Comparison of ENCODE assay signal across 22 cellular contexts in the genomic region with DNA sequence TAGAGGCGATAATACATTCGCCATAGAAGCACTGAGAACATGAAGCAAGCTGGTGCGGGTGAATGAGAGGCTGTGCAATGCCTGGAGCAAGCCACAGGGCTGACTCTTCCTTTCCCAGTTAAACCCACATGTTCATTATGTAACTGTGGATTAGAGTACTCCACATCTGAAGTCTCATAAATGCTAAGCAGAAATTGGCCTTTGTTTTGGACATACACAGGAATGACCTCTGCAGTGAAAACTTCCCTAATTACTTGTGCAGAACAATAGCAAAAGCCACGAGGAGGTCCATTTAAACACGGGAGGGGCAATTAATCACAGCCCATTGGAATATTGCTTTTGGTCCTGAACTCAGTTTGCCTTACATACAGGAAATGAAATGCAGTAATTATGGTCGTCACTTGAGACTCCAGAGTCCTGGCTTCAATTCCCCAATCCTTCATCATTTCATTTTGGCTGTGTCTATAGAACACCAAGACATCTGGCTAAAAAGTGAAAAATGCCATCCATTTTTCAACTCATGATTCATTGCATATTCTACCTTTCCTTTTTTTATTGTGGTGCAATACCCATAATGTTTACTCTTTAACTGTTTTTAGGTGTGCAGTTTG.
DNase-seq lines count a peak whose midpoint lies in the region; ATAC-seq and TF ChIP-seq lines count a peak whose summit lies in the region.
"Had no signal": no experiment of that assay in that cellular context is flagged by ENCODE, and none has a peak within 500 bp of the region (broad histone marks: within the 10 kb centered on the region; RNA-seq: fewer than 3 reads in every experiment).

No MANE protein-coding gene starts in this region.

- peak overlapping the region; percentile 39 for H3K27ac Mint-ChIP-seq in HFFc6
- no peak overlapping the region for H3K27ac Mint-ChIP-seq in CD8-positive, alpha-beta T cell
- H3K27ac Mint-ChIP-seq: activated naive CD4-positive, alpha-beta T cell treated with anti-CD3 and anti-CD28 coated beads, Interleukin-2, amount 50 U/mL, for 24 hours; activated T-cell treated with anti-CD3 and anti-CD28 coated beads, Interleukin-2, amount 50 U/mL, for 72 hours had no signal

- H3K4me3 Mint-ChIP-seq in HFFc6, result no peak overlapping the region; the same call in 1 of the 2 replicates
- H3K4me3 Mint-ChIP-seq in CD8-positive, alpha-beta T cell, result no peak overlapping the region
- H3K4me3 Mint-ChIP-seq: activated naive CD4-positive, alpha-beta T cell treated with anti-CD3 and anti-CD28 coated beads, Interleukin-2, amount 50 U/mL, for 24 hours; activated T-cell treated with anti-CD3 and anti-CD28 coated beads, Interleukin-2, amount 50 U/mL, for 72 hours had no signal

- POLR2A ChIA-PET in CD8-positive, alpha-beta T cell (lab: Charles Lee), result no interaction called here

- H2AK5ac ChIP-seq in trophoblast cell (ENCODE audit: low read length) (no peak overlapping the region), mesendoderm (ENCODE audit: low read length) (no peak overlapping the region)

- H3K4me3 ChIP-seq in trophoblast cell (ENCODE audit: low read depth, low read length) (no peak overlapping the region), mesendoderm (ENCODE audit: low read length) (no peak overlapping the region)
- H3K4me3 ChIP-seq in CD8-positive, alpha-beta T cell (ENCODE audit: low read depth, low read length), result no peak overlapping the region
- H3K4me3 ChIP-seq: ascending aorta, HAP-1 had no signal

- no peaks in the 10 kb centered on the region for H3K9me3 Mint-ChIP-seq in HFFc6
- H3K9me3 Mint-ChIP-seq in CD8-positive, alpha-beta T cell, result no peaks in the 10 kb centered on the region
- H3K9me3 Mint-ChIP-seq: activated naive CD4-positive, alpha-beta T cell treated with anti-CD3 and anti-CD28 coated beads, Interleukin-2, amount 50 U/mL, for 24 hours had no signal

- H3K36me3 ChIP-seq in trophoblast cell (ENCODE audit: control insufficient read depth in 1 of 2, insufficient read depth in 2 of 2, low read length in 2 of 2) (no peaks in the 10 kb centered on the region), mesendoderm (ENCODE audit: control insufficient read depth, insufficient read depth, low read length) (no peaks in the 10 kb centered on the region)
- H3K36me3 ChIP-seq in CD8-positive, alpha-beta T cell (ENCODE audit: insufficient read depth, low read length), result no peaks in the 10 kb centered on the region
- H3K36me3 ChIP-seq: ascending aorta, HAP-1 had no signal

- H3K27ac ChIP-seq in trophoblast cell (ENCODE audit: low read depth, low read length), result no peak overlapping the region
- H3K27ac ChIP-seq in mesendoderm (ENCODE audit: low read depth, low read length), result no peak overlapping the region
- no peak overlapping the region for H3K27ac ChIP-seq in CD8-positive, alpha-beta T cell (ENCODE audit: low read depth, low read length)
- H3K27ac ChIP-seq: ascending aorta had no signal

- no peak overlapping the region for H3K18ac ChIP-seq in trophoblast cell (ENCODE audit: low read length)
- no peak overlapping the region for H3K18ac ChIP-seq in mesendoderm (ENCODE audit: low read length)

- no peak overlapping the region for H4K8ac ChIP-seq in trophoblast cell (ENCODE audit: low read depth, low read length)
- no peak overlapping the region for H4K8ac ChIP-seq in mesendoderm (ENCODE audit: low read depth, low read length)

- H2BK5ac ChIP-seq in trophoblast cell (ENCODE audit: low read depth, low read length, poor library complexity), result no peak overlapping the region
- no peak overlapping the region for H2BK5ac ChIP-seq in mesendoderm (ENCODE audit: low read length)

- H4K5ac ChIP-seq in mesendoderm (ENCODE audit: low read length), result no peak overlapping the region

- H2BK120ac ChIP-seq in trophoblast cell (ENCODE audit: insufficient read depth, low read length, poor library complexity) (no peak overlapping the region), mesendoderm (ENCODE audit: low read depth, low read length) (no peak overlapping the region)

- H4K91ac ChIP-seq in trophoblast cell (ENCODE audit: low read depth, low read length), result no peak overlapping the region

- CTCF ChIA-PET in CD8-positive, alpha-beta T cell (lab: Charles Lee), result no interaction called here

- H3K36me3 Mint-ChIP-seq in HFFc6 (ENCODE audit: low read depth), result no peaks in the 10 kb centered on the region
- H3K36me3 Mint-ChIP-seq in CD8-positive, alpha-beta T cell, result no peaks in the 10 kb centered on the region
- H3K36me3 Mint-ChIP-seq: activated naive CD4-positive, alpha-beta T cell treated with anti-CD3 and anti-CD28 coated beads, Interleukin-2, amount 50 U/mL, for 24 hours had no signal

- H4K12ac ChIP-seq in trophoblast cell (ENCODE audit: low read depth, low read length), result no peak overlapping the region

- WGBS in trophoblast cell (ENCODE audit: extremely low coverage, insufficient coverage, insufficient read length), result no CpG with 5 or more reads among the region's 6 CpGs
- WGBS in mesendoderm (ENCODE audit: extremely low coverage, insufficient coverage, low lambda C conversion rate), result no CpG with 5 or more reads among the region's 6 CpGs

- no peak overlapping the region for H2BK15ac ChIP-seq in mesendoderm (replicated peaks; ENCODE audit: low read depth)

- H3K14ac ChIP-seq in trophoblast cell (ENCODE audit: low read length), result no peak overlapping the region

- H2BK12ac ChIP-seq in trophoblast cell (ENCODE audit: low read length), result no peak overlapping the region

- H3K23ac ChIP-seq in trophoblast cell (ENCODE audit: low read length) (no peak overlapping the region), mesendoderm (ENCODE audit: low read length) (no peak overlapping the region)

- H3K27me3 ChIP-seq in trophoblast cell (ENCODE audit: insufficient read depth, low read length) (no peaks in the 10 kb centered on the region), mesendoderm (ENCODE audit: insufficient read depth, low read length, poor library complexity) (no peaks in the 10 kb centered on the region)
- no peaks in the 10 kb centered on the region for H3K27me3 ChIP-seq in CD8-positive, alpha-beta T cell (ENCODE audit: insufficient read depth, low read length)
- H3K27me3 ChIP-seq: ascending aorta had no signal

- DNase-seq in Ammon's horn (ENCODE audit: low spot score) (peak; percentile 56), HFFc6 (peak; percentile 65), dedifferentiated amniotic fluid mesenchymal stem cell (ENCODE audit: extremely low spot score) (peak; percentile 56), trophoblast cell (peak; percentile 66 to 67), mesendoderm (no peak), glomerular visceral epithelial cell (ENCODE audit: extremely low spot score) (no peak)
- DNase-seq in activated naive CD4-positive, alpha-beta T cell (lab: John Stamatoyannopoulos, UW), result no peak
- DNase-seq in CD8-positive, alpha-beta T cell, result no peak
- DNase-seq: activated CD4-positive, alpha-beta T cell treated with anti-CD3 and anti-CD28 coated beads for 1 hour; activated CD8-positive, alpha-beta memory T cell treated with anti-CD3 and anti-CD28 coated beads for 24 hours; activated T-cell treated with anti-CD3 and anti-CD28 coated beads, Interleukin-2, amount 50 U/mL, for 72 hours; hypothalamus; KBM-7; kidney; mammary epithelial cell; NCI-H2081; occipital lobe; substantia nigra had no signal

- peaks cover 2% of the 10 kb centered on the region for H3K27me3 Mint-ChIP-seq in HFFc6 (ENCODE audit: insufficient read depth)
- H3K27me3 Mint-ChIP-seq in CD8-positive, alpha-beta T cell (ENCODE audit: low read depth), result peaks cover 19% of the 10 kb centered on the region

- H3K4ac ChIP-seq in trophoblast cell (ENCODE audit: low read depth, low read length) (no peak overlapping the region), mesendoderm (ENCODE audit: low read depth, low read length) (no peak overlapping the region)

- peaks cover 48% of the 10 kb centered on the region for H3K4me1 Mint-ChIP-seq in HFFc6 (ENCODE audit: low read depth)
- H3K4me1 Mint-ChIP-seq in CD8-positive, alpha-beta T cell (ENCODE audit: low read depth), result no peaks in the 10 kb centered on the region
- H3K4me1 Mint-ChIP-seq: activated naive CD4-positive, alpha-beta T cell treated with anti-CD3 and anti-CD28 coated beads, Interleukin-2, amount 50 U/mL, for 24 hours had no signal

- H3K4me1 ChIP-seq in trophoblast cell (ENCODE audit: control insufficient read depth in 1 of 2, insufficient read depth in 2 of 2, low read length in 2 of 2) (no peaks in the 10 kb centered on the region), mesendoderm (ENCODE audit: control insufficient read depth, low read depth, low read length) (no peaks in the 10 kb centered on the region)
- H3K4me1 ChIP-seq in CD8-positive, alpha-beta T cell (ENCODE audit: insufficient read depth, low read length), result no peaks in the 10 kb centered on the region
- H3K4me1 ChIP-seq: ascending aorta, HAP-1 had no signal

- H3K9ac ChIP-seq in trophoblast cell (ENCODE audit: low read length) (no peak overlapping the region), mesendoderm (ENCODE audit: low read length) (no peak overlapping the region)

- no peak for TF ChIP-seq CTCF in HFFc6 (IDR thresholded peaks at IDR 0.05)
- no peak for TF ChIP-seq CTCF in CD8-positive, alpha-beta T cell (IDR thresholded peaks at IDR 0.05)

- H3K4me2 ChIP-seq in trophoblast cell (ENCODE audit: low read length) (no peak overlapping the region), mesendoderm (ENCODE audit: low read length) (no peak overlapping the region)

- H3K79me1 ChIP-seq in trophoblast cell (ENCODE audit: low read length) (no peaks in the 10 kb centered on the region), mesendoderm (ENCODE audit: low read length) (no peaks in the 10 kb centered on the region)

- ATAC-seq in CD8-positive, alpha-beta T cell, result no peak
- ATAC-seq: activated T-cell treated with anti-CD3 and anti-CD28 coated beads, Interleukin-2, amount 50 U/mL, for 72 hours; Right ventricle myocardium inferior had no signal

- H2AFZ ChIP-seq in trophoblast cell (ENCODE audit: insufficient read depth, low read length, poor library complexity), result no peak overlapping the region

- intact Hi-C loops in CD8-positive, alpha-beta T cell (cut with DNase I, micrococcal nuclease), result no loop called here

- no peaks in the 10 kb centered on the region for H3K79me2 ChIP-seq in trophoblast cell (ENCODE audit: control insufficient read depth, insufficient read depth, low read length, poor library complexity)
- no peaks in the 10 kb centered on the region for H3K79me2 ChIP-seq in mesendoderm (ENCODE audit: control insufficient read depth, insufficient read depth, low read length)

- H3K56ac ChIP-seq in mesendoderm (ENCODE audit: low read length), result no peak overlapping the region

- no peaks in the 10 kb centered on the region for H3K9me3 ChIP-seq in trophoblast cell (ENCODE audit: insufficient read depth, low read depth, low read length)
- H3K9me3 ChIP-seq in CD8-positive, alpha-beta T cell (ENCODE audit: low read length), result no peaks in the 10 kb centered on the region
- H3K9me3 ChIP-seq: ascending aorta, HAP-1 had no signal

Comparison
In these comparisons a context has a peak if more than half of its experiments do, and no peak if none do; other contexts are left out.
1. DNase-seq: peak in Ammon's horn (single experiment), HFFc6 (single experiment), dedifferentiated amniotic fluid mesenchymal stem cell (single experiment) and trophoblast cell (2 of 2); none in mesendoderm (single experiment), activated naive CD4-positive, alpha-beta T cell (0 of 4), CD8-positive, alpha-beta T cell (0 of 7) and glomerular visceral epithelial cell (single experiment).